ENCODE assay signal across 7 cellular contexts in genomic region chr20:49187330-49188100, GRCh38. TPM values are rescaled to one million over a fixed set of nuclear protein-coding genes. Genes with fewer than 3 reads are reported as not detected.
DNase-seq lines count a peak whose midpoint lies in the region; ATAC-seq, FAIRE-seq and TF ChIP-seq lines count a peak whose summit lies in the region.

No MANE protein-coding gene starts in this region.

- SMC1A ChIA-PET in GM12878 (lab: Charles Lee; ENCODE audit: uncharacterized antibody, unreplicated experiment) = interaction anchor here (0.6 to 13.5 kb wide), 9 partner anchors 8 to 98 kb away, joined by 3 to 271 read pairs (median 6); no protein-coding TSS in a partner anchor

- H3K4me1 ChIP-seq in GM12878 (ENCODE audit: control insufficient read depth, insufficient read depth, low read length) = 0 out of 2 replicates have a peak, but pooled peaks cover 3% of the 10 kb centered on the region

- no peaks in the 10 kb centered on the region for H3K27me3 ChIP-seq in GM12878 (replicated peaks in 1 of 2; ENCODE audit: control insufficient read depth in 2 of 2, insufficient read depth in 2 of 2, low read length in 1 of 2)

- no peaks in the 10 kb centered on the region; the same call in 2 of the 3 replicates for H3K9me3 ChIP-seq in GM12878 (replicated peaks; ENCODE audit: control insufficient read depth, insufficient read depth, low read length)

- CTCF ChIA-PET in GM12878 (lab: Yijun Ruan, JAX) = interaction anchor here (0.8 to 5.7 kb wide), 4 partner anchors 14 to 55 kb away, joined by 3 to 28 read pairs (median 5); no protein-coding TSS in a partner anchor

- no peak for FAIRE-seq in GM12878 (lab: Jason Lieb, UNC)

- peak overlapping the region; percentile 81 for H3K4me3 ChIP-seq in GM12878

- TF ChIP-seq EP300 in GM12878 (IDR thresholded peaks at IDR 0.05; ENCODE audit: borderline replicate concordance in 1 of 2, control insufficient read depth in 1 of 2, low read depth in 2 of 2, low read length in 2 of 2) = no peak

- peak overlapping the region; percentile 79 for H3K9ac ChIP-seq in GM12878 (ENCODE audit: control insufficient read depth, insufficient read depth, low read length)

- TF ChIP-seq POLR2A in GM18505 (IDR thresholded peaks at IDR 0.05; ENCODE audit: borderline replicate concordance, extremely low read depth, insufficient read depth, insufficient read length) (no peak), GM12878 (IDR thresholded peaks at IDR 0.05; ENCODE audit: low read depth, low read length) (no peak)

- BruUV-seq in GM12878 (replicated peaks; lab: Mats Ljungman, UMichigan) = no TSS peak

- RAD21 ChIA-PET in GM12878 (lab: Charles Lee; ENCODE audit: unreplicated experiment) = interaction anchor here (1.0 to 10.7 kb wide), 4 partner anchors 20 to 55 kb away, joined by 3 to 197 read pairs (median 5); no protein-coding TSS in a partner anchor

- intact Hi-C loops in GM12878 (cut with micrococcal nuclease; ENCODE audit: unreplicated experiment) = no loop called here

- H3K4me2 ChIP-seq in GM12878 (ENCODE audit: control insufficient read depth, insufficient read depth) = peak overlapping the region; percentile 86

- ATAC-seq in GM18505 (IDR thresholded peaks at IDR 0.05; ENCODE audit: unreplicated experiment) (peak; percentile 44), HG02885 (IDR thresholded peaks at IDR 0.05; ENCODE audit: poor library complexity, unreplicated experiment) (peak; percentile 42), GM12878 (peak; percentile 51)

- under 1% methylated on average over 34 of the region's 58 CpGs for WGBS in GM12878 (ENCODE audit: insufficient coverage, insufficient replicate concordance, low lambda C conversion rate, missing lambda C conversion rate)

- peak; percentile 44 for DNase-seq in RKO (ENCODE audit: low spot score)
- no peak for DNase-seq in GM12878 (ENCODE audit: low read depth, low spot score)
- DNase-seq in kidney tubule cell (ENCODE audit: low spot score) = peak; percentile 6
- DNase-seq in stimulated activated CD4-positive, alpha-beta T cell treated with anti-CD3 and anti-CD28 coated beads, Interleukin-4, amount 100 ng/mL, for 24 hours = peak; percentile 49
- no peak for DNase-seq in globus pallidus (ENCODE audit: low spot score)

- no peak overlapping the region; the same call in none of the 2 replicates for H2AFZ ChIP-seq in GM12878 (ENCODE audit: control insufficient read depth, low read depth, low read length)

- no peaks in the 10 kb centered on the region for H3K36me3 ChIP-seq in GM12878 (ENCODE audit: control insufficient read depth in 2 of 2, insufficient read depth in 2 of 2, low read length in 1 of 2)

- H3K27ac ChIP-seq in GM12878 (ENCODE audit: control insufficient read depth, insufficient read depth) = peak overlapping the region; percentile 83

- peaks cover 54% of the 10 kb centered on the region for H3K79me2 ChIP-seq in GM12878 (ENCODE audit: control insufficient read depth, insufficient read depth, low read length)

- TF ChIP-seq RAD21 in GM12878 (IDR thresholded peaks at IDR 0.05; ENCODE audit: insufficient read depth, low read depth, low read length) = no peak

- POLR2A ChIA-PET in GM12878 (lab: Charles Lee) = interaction anchor here (1.1 to 14.2 kb wide), 7 partner anchors 8 to 88 kb away, joined by 3 to 214 read pairs (median 4); no protein-coding TSS in a partner anchor

- no peak for TF ChIP-seq CTCF in GM12878 (IDR thresholded peaks at IDR 0.05 in 2 of 3, conservative IDR thresholded peaks at IDR 0.05 in 1 of 3; ENCODE audit: control insufficient read depth in 2 of 3, extremely low read depth in 1 of 3, insufficient read depth in 1 of 3, low read depth in 3 of 3, low read length in 3 of 3)

- in situ Hi-C loops in GM12878 (cut with MboI) = no loop called here

- no peaks in the 10 kb centered on the region; the same call in 1 of the 2 replicates for H4K20me1 ChIP-seq in GM12878 (ENCODE audit: control insufficient read depth, insufficient read depth)

TF ChIP-seq in GM12878, 131 proteins besides CTCF, POLR2A, EP300 and RAD21:
- no peak for TF ChIP-seq POU2F2 (IDR thresholded peaks at IDR 0.05; ENCODE audit: borderline replicate concordance, low read depth, low read length)
- peak; percentile 44; the same call in 1 of the 2 replicates for TF ChIP-seq BACH1 (IDR thresholded peaks at IDR 0.05; ENCODE audit: borderline replicate concordance)
- TF ChIP-seq MEF2A (IDR thresholded peaks at IDR 0.05; ENCODE audit: insufficient read depth, low read depth, low read length) = no peak
- TF ChIP-seq SMARCA5 (IDR thresholded peaks at IDR 0.05) = 0 out of 2 replicates have a peak, but pooled peaks have one; percentile 59
- TF ChIP-seq RFX5 (IDR thresholded peaks at IDR 0.05; ENCODE audit: low read depth, low read length) = no peak
- TF ChIP-seq SMC3 (IDR thresholded peaks at IDR 0.05; ENCODE audit: borderline replicate concordance, low read length) = no peak
- peak; percentile 38; the same call in 1 of the 2 replicates for TF ChIP-seq NR2F1 (conservative IDR thresholded peaks at IDR 0.05)
- TF ChIP-seq LARP7 (IDR thresholded peaks at IDR 0.05) = peak; percentile 78; the same call in 1 of the 2 replicates
- TF ChIP-seq GATAD2B (conservative IDR thresholded peaks at IDR 0.05; ENCODE audit: low read depth) = peak; percentile 80
- 0 out of 2 replicates have a peak, but pooled peaks have one; percentile 52 for TF ChIP-seq ZNF217 (IDR thresholded peaks at IDR 0.05)
- TF ChIP-seq MLLT1 (IDR thresholded peaks at IDR 0.05) = no peak

RNA-seq across cellular contexts. Expression of gene STAU1, which starts 0.6 kb away (rescaled TPM):
- 26.2 and 28.5 TPM in 2 replicates for total RNA-seq in GM12878 (2013; cell fraction: nucleolus; rRNA removed)
- 28.2 and 29.0 TPM in 2 replicates for total RNA-seq in GM12878 (2014; rRNA removed)
- 36.6 and 36.8 TPM in 2 replicates for total RNA-seq in GM12878 (2014; rRNA removed; fragmentation: Illumina TruSeq; extraction: Trizol)
- 60.9 and 61.4 TPM in 2 replicates for total RNA-seq in GM12878 (2021)
- 22.3 TPM for polyA plus RNA-seq in GM12878 (2011; ENCODE audit: low read depth)
- polyA plus RNA-seq in GM12878 (2011; rRNA removed) = 46.8 and 48.8 TPM in 2 replicates
- 33.9 and 42.6 TPM in 2 replicates for polyA plus RNA-seq in GM12878 (2011; cell fraction: cytosol; rRNA removed)
- 26.3 and 33.1 TPM in 2 replicates for polyA plus RNA-seq in GM12878 (2011; cell fraction: nucleus; rRNA removed)
- 36.2 and 43.7 TPM in 2 replicates for polyA plus RNA-seq in GM12878 (2012)
- polyA plus RNA-seq in GM12878 (2014; fragmentation: Illumina TruSeq; extraction: Trizol) = 64.3 and 70.9 TPM in 2 replicates
- 10 to 100 TPM; 13.9 to 20.7 TPM for polyA plus RNA-seq in GM12878 (2014; fragmentation: Nextera tagmentation; extraction: Ambion mirVana)
- 40.2 and 42.5 TPM in 2 replicates for polyA plus RNA-seq in GM12878 (2014; rRNA removed)
- 10 to 100 TPM; 62.5 to 66.2 TPM for polyA plus RNA-seq in GM12878 (2016; fragmentation: Nextera tagmentation; extraction: Ambion mirVana)
- polyA minus RNA-seq in GM12878 (2011; rRNA and poly(A)+ RNA removed) = 36.2 and 41.6 TPM in 2 replicates
- 26.5 and 29.3 TPM in 2 replicates for polyA minus RNA-seq in GM12878 (2011; cell fraction: cytosol; rRNA and poly(A)+ RNA removed)
- 9.4 and 22.3 TPM in 2 replicates for polyA minus RNA-seq in GM12878 (2011; cell fraction: nucleus; rRNA and poly(A)+ RNA removed)

RNA-seq across cellular contexts. Expression of gene DDX27, which starts 31.7 kb away (rescaled TPM):
- 38.5 and 40.4 TPM in 2 replicates for total RNA-seq in GM12878 (2013; cell fraction: nucleolus; rRNA removed)
- total RNA-seq in GM12878 (2014; rRNA removed) (56.0 and 57.3 TPM in 2 replicates), GM12878 (2014; rRNA removed; fragmentation: Illumina TruSeq; extraction: Trizol) (55.0 and 59.4 TPM in 2 replicates), GM12878 (2021) (45.4 and 50.0 TPM in 2 replicates)
- polyA plus RNA-seq in GM12878 (2011; ENCODE audit: low read depth) = 22.3 TPM
- polyA plus RNA-seq in GM12878 (2011; rRNA removed) (25.0 and 37.2 TPM in 2 replicates), GM12878 (2014; fragmentation: Illumina TruSeq; extraction: Trizol) (55.2 and 68.6 TPM in 2 replicates), GM12878 (2014; fragmentation: Nextera tagmentation; extraction: Ambion mirVana) (10 to 100 TPM; 19.8 to 33.4 TPM), GM12878 (2014; rRNA removed) (50.6 and 52.5 TPM in 2 replicates), GM12878 (2016; fragmentation: Nextera tagmentation; extraction: Ambion mirVana) (10 to 100 TPM; 74.9 to 78.8 TPM)
- 56.5 and 62.8 TPM in 2 replicates for polyA plus RNA-seq in GM12878 (2011; cell fraction: cytosol; rRNA removed)
- polyA plus RNA-seq in GM12878 (2011; cell fraction: nucleus; rRNA removed) = 42.8 and 59.0 TPM in 2 replicates
- polyA plus RNA-seq in GM12878 (2012) = 32.7 and 33.1 TPM in 2 replicates
- polyA minus RNA-seq in GM12878 (2011; rRNA and poly(A)+ RNA removed) = 30.1 and 46.4 TPM in 2 replicates
- 21.0 TPM in 2 replicates for polyA minus RNA-seq in GM12878 (2011; cell fraction: cytosol; rRNA and poly(A)+ RNA removed)
- polyA minus RNA-seq in GM12878 (2011; cell fraction: nucleus; rRNA and poly(A)+ RNA removed) = 12.5 and 30.6 TPM in 2 replicates

Comparison
In these comparisons a context has a peak if more than half of its experiments do, and no peak if none do; other contexts are left out.
1. DNase-seq: peak in RKO (single experiment), kidney tubule cell (single experiment) and stimulated activated CD4-positive, alpha-beta T cell treated with anti-CD3 and anti-CD28 coated beads, Interleukin-4, amount 100 ng/mL, for 24 hours (single experiment); none in GM12878 (single experiment) and globus pallidus (single experiment).
2. Peak in every context shown above with its lines, with median percentiles within 50 percentile points of each other: ATAC-seq.